In genomic region chr6:145525038-145525437, GRCh38 we compare ENCODE assay signal across 29 cellular contexts.
"Had no signal": no experiment of that assay in that cellular context is flagged by ENCODE, and none has a peak within 500 bp of the region (broad histone marks: within the 10 kb centered on the region; RNA-seq: fewer than 3 reads in every experiment).

No MANE protein-coding gene starts in this region.

- FAIRE-seq: colon, endometrium, endothelial cell of umbilical vein, frontal cortex had no signal

- ATAC-seq: esophagus mucosa, foreskin keratinocyte, gastrocnemius medialis, gastroesophageal sphincter, heart left ventricle, heart right ventricle had no signal

- H3K4me2 ChIP-seq: hepatocyte had no signal

- H3K4me1 ChIP-seq: colonic mucosa, esophagus muscularis mucosa, esophagus squamous epithelium, foreskin keratinocyte, gastrocnemius medialis, gastroesophageal sphincter, heart left ventricle, heart right ventricle had no signal

- H3K36me3 ChIP-seq: colonic mucosa, esophagus muscularis mucosa, esophagus squamous epithelium, gastrocnemius medialis, gastroesophageal sphincter, heart left ventricle, heart right ventricle had no signal

- H3K9me3 ChIP-seq: colonic mucosa, esophagus squamous epithelium, gastrocnemius medialis, gastroesophageal sphincter had no signal

- H3K27me3 Mint-ChIP-seq: dendritic cell treated with granulocyte-macrophage colony-stimulating factor and Interleukin-4, amounts not matched to agents 40 ng/mL and 50 ng/mL, for 4 days had no signal

- H3K27ac ChIP-seq: colonic mucosa, coronary artery, dorsolateral prefrontal cortex, epithelial cell of prostate, esophagus muscularis mucosa, esophagus squamous epithelium, foreskin keratinocyte, gastrocnemius medialis, gastroesophageal sphincter, heart left ventricle, heart right ventricle, hepatocyte had no signal

- H3K27ac Mint-ChIP-seq: dendritic cell treated with granulocyte-macrophage colony-stimulating factor and Interleukin-4, amounts not matched to agents 40 ng/mL and 50 ng/mL, for 4 days; endodermal cell had no signal

- DNase-seq: colonic mucosa; cortex of kidney; dermis blood vessel endothelial cell; dorsolateral prefrontal cortex; effector CD4-positive, alpha-beta T cell; effector CD8-positive, alpha-beta T cell; effector memory CD4-positive, alpha-beta T cell; endodermal cell; erythroblast; esophagus squamous epithelium; foreskin fibroblast; foreskin keratinocyte; foreskin melanocyte; gastrocnemius medialis; glutamatergic neuron; head of caudate nucleus; heart left ventricle; heart right ventricle had no signal

- H3K4me3 ChIP-seq: colonic mucosa, coronary artery, dorsolateral prefrontal cortex, esophagus muscularis mucosa, esophagus squamous epithelium, gastrocnemius medialis, gastroesophageal sphincter, heart left ventricle, heart right ventricle, hepatocyte had no signal

- H3K4me3 Mint-ChIP-seq: dendritic cell treated with granulocyte-macrophage colony-stimulating factor and Interleukin-4, amounts not matched to agents 40 ng/mL and 50 ng/mL, for 4 days; endodermal cell had no signal
